11 cellular contexts compared by ENCODE assay signal in the genomic region with DNA sequence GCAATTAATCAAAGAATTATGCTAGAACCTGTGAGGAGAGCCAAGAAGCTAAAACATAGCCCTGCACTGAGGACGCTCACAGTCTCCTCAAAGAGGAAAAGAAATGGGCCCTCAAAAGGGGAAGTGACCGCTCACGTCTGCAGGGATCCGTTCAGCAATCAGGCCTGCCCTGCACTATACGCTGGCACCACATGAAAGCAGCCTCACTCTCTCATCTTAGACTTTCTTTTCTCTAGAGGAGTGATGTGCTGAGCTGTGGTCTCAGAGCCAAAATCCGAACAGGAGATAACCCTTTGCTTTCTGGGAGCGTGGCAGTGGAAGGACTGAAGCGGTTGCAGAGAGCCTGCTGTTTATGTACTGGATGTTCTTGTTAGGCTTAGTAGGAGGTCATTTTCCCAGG. TPM values are rescaled to one million over a fixed set of nuclear protein-coding genes. Genes with fewer than 3 reads are reported as not detected.
DNase-seq lines count a peak whose midpoint lies in the region; ATAC-seq and TF ChIP-seq lines count a peak whose summit lies in the region.
"Had no signal": no experiment of that assay in that cellular context is flagged by ENCODE, and none has a peak within 500 bp of the region (broad histone marks: within the 10 kb centered on the region; RNA-seq: fewer than 3 reads in every experiment).

No MANE protein-coding gene starts in this region.

- TF ChIP-seq CTCF in spleen (IDR thresholded peaks at IDR 0.05 in 8 of 11, conservative IDR thresholded peaks at IDR 0.05 in 3 of 11) = no peak

- H3K27ac ChIP-seq in spleen = peak overlapping the region in 7 of 8 donors; percentile 40 to 82 (median 75)
- H3K27ac ChIP-seq: A549, suprapubic skin had no signal

- H3K4me3 ChIP-seq in spleen = peak overlapping the region in 1 of 8 donors; percentile 0
- H3K4me3 ChIP-seq: A549, suprapubic skin had no signal

- intact Hi-C loops in spleen (cut with DNase I; ENCODE audit: low total_unique reads) = no loop called here

- TF ChIP-seq POLR2A in spleen (IDR thresholded peaks at IDR 0.05) = no peak

- H3K36me3 ChIP-seq in spleen = no peaks in the 10 kb centered on the region
- H3K36me3 ChIP-seq: suprapubic skin had no signal

- WGBS in spleen, 5 donors = 38 to 62% (median 39%) methylated on average over 8 of the region's 8 CpGs

- H3K9me3 ChIP-seq in spleen = no peaks in the 10 kb centered on the region
- H3K9me3 ChIP-seq: A549, suprapubic skin had no signal

- DNase-seq in activated CD4-positive, alpha-beta T cell treated with anti-CD3 and anti-CD28 coated beads for 1 hour = peak; percentile 25
- no peak for DNase-seq in activated CD4-positive, alpha-beta T cell treated with anti-CD3 and anti-CD28 coated beads, Interleukin-2, amount 50 U/mL, for 4 hours
- DNase-seq in activated CD4-positive, alpha-beta T cell treated with anti-CD3 and anti-CD28 coated beads for 48 hours = peak; percentile 63
- peak; percentile 86 for DNase-seq in spleen
- DNase-seq in HK-2 (ENCODE audit: unreplicated experiment) = no peak
- no peak for DNase-seq in HT-29 (ENCODE audit: low spot score)

- no peaks in the 10 kb centered on the region for H3K27me3 ChIP-seq in spleen (replicated peaks in 1 of 7)
- H3K27me3 ChIP-seq: suprapubic skin had no signal

- ATAC-seq in HG03135 (IDR thresholded peaks at IDR 0.05; ENCODE audit: unreplicated experiment) (peak; percentile 61), GM18867 (IDR thresholded peaks at IDR 0.05; ENCODE audit: unreplicated experiment) (no peak)
- ATAC-seq: A549 had no signal

- peaks cover 24 to 87% (median 78%) of the 10 kb centered on the region in 6 donors for H3K4me1 ChIP-seq in spleen
- H3K4me1 ChIP-seq: A549 had no signal

RNA-seq across cellular contexts. Expression of a gene that starts 6.3 kb away (rescaled TPM):
- total RNA-seq in spleen = 10 to 100 TPM in 5 of 7 donors, 1 to 10 TPM in 2; 3.5 to 78.7 (median 22.8) TPM
- 1 to 10 TPM; 5.0 to 9.7 (median 5.6) TPM for polyA plus RNA-seq in spleen
- not detected in 2 replicates for total RNA-seq in HT-29 (2014; rRNA removed; shearing (Covaris generic))
- total RNA-seq: neural crest cell had no signal
- polyA plus RNA-seq: A549 had no signal

RNA-seq across cellular contexts. Expression of a gene that starts 20.4 kb away (rescaled TPM):
- 100 to 1,000 TPM in 6 of 7 donors, 10 to 100 TPM in 1; 93.2 to 140 (median 120) TPM for total RNA-seq in spleen
- 100 to 1,000 TPM in 1 of 3 donors, 10 to 100 TPM in 2; 63.1 to 100 (median 93.5) TPM for polyA plus RNA-seq in spleen
- total RNA-seq in HT-29 (2014; rRNA removed; shearing (Covaris generic)) = 47.7 and 48.7 TPM in 2 replicates

Comparison
In these comparisons a context has a peak if more than half of its experiments do, and no peak if none do; other contexts are left out.
1. DNase-seq: peak in activated CD4-positive, alpha-beta T cell treated with anti-CD3 and anti-CD28 coated beads for 1 hour (single experiment), activated CD4-positive, alpha-beta T cell treated with anti-CD3 and anti-CD28 coated beads for 48 hours (single experiment) and spleen (single experiment); none in activated CD4-positive, alpha-beta T cell treated with anti-CD3 and anti-CD28 coated beads, Interleukin-2, amount 50 U/mL, for 4 hours (0 of 2), HK-2 (single experiment) and HT-29 (single experiment).